In the genomic region with DNA sequence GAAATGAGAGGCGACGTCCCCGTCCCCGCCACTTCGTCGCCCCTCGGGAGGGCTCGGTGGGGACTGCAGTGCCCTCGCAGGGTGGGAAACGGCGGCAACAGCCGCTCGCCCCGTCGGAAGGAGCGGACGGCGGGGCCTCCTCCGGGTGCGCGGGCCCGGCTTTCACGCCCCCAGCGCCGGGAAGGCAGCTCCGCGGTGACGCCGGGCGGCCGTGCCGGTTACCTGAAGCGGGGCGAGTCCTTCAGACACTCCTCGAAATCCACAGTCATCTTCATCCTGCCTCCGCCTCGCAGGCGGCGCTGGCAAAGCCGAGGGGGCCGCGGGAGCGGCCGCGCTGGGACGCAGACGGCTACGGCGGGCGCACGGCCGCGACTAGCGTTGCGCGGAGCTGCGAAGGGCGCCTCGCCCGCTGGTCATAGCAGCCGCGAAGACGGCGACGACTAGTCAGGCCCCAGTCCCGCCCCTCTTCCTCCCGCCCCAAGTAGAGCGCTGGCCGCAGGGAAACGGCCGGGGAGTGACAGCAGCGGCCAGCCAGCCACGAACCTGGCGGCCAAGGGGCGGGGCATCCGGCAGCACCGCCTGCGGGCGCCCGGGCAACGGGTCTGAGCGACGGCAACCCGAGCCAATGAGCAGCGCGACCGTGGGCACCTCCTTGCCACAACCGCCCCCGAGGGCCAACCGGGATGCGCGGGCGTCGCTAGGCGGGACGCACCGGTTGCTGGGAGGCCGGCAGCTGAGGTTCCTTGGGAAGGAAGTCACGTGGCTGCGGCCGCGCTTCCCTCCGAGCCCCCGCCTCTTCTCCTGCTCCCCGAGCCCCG, we compare ENCODE assay signal across 1 cellular context.
A peak's percentile ranks its signal among the peaks of the same experiment; 100 is the strongest.
TF ChIP-seq lines count a peak whose summit lies in the region.

A gene with protein sequence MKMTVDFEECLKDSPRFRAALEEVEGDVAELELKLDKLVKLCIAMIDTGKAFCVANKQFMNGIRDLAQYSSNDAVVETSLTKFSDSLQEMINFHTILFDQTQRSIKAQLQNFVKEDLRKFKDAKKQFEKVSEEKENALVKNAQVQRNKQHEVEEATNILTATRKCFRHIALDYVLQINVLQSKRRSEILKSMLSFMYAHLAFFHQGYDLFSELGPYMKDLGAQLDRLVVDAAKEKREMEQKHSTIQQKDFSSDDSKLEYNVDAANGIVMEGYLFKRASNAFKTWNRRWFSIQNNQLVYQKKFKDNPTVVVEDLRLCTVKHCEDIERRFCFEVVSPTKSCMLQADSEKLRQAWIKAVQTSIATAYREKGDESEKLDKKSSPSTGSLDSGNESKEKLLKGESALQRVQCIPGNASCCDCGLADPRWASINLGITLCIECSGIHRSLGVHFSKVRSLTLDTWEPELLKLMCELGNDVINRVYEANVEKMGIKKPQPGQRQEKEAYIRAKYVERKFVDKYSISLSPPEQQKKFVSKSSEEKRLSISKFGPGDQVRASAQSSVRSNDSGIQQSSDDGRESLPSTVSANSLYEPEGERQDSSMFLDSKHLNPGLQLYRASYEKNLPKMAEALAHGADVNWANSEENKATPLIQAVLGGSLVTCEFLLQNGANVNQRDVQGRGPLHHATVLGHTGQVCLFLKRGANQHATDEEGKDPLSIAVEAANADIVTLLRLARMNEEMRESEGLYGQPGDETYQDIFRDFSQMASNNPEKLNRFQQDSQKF (minus strand): TSS at position 448 of the 818 bp plus-strand sequence. CDS start 173 bp downstream, at position 275.

TF ChIP-seq in H1, 55 proteins besides CTCF, POLR2A, EP300 and RAD21 (continues in another document):
- TF ChIP-seq HDAC2 (IDR thresholded peaks at IDR 0.05; ENCODE audit: borderline replicate concordance in 1 of 2, low read depth in 2 of 2, low read length in 2 of 2) (no peak; a peak in 1 of 4 replicates), RNF2 (IDR thresholded peaks at IDR 0.05; ENCODE audit: borderline replicate concordance, low read depth, low read length, missing control alignments, poor library complexity, severe bottlenecking) (no peak), MAFK (IDR thresholded peaks at IDR 0.05; ENCODE audit: low read depth, low read length) (no peak), TEAD4 (IDR thresholded peaks at IDR 0.05; ENCODE audit: low read depth, low read length) (no peak), HDAC6 (IDR thresholded peaks at IDR 0.05; ENCODE audit: low read depth, low read length) (no peak), KDM4A (IDR thresholded peaks at IDR 0.05; ENCODE audit: low read depth, low read length, severe bottlenecking) (peak; percentile 89), YY1 (IDR thresholded peaks at IDR 0.05; ENCODE audit: low read depth, low read length) (no peak), GABPA (IDR thresholded peaks at IDR 0.05; ENCODE audit: borderline replicate concordance, insufficient read depth, low read length) (no peak), CREB1 (IDR thresholded peaks at IDR 0.05) (peak; percentile 91), SAP30 (IDR thresholded peaks at IDR 0.05; ENCODE audit: insufficient read depth, insufficient replicate concordance, low read length) (no peak), TBP (IDR thresholded peaks at IDR 0.05; ENCODE audit: low read depth, low read length) (peak; percentile 26; the same call in 1 of the 2 replicates), JUN (IDR thresholded peaks at IDR 0.05; ENCODE audit: low read depth, low read length) (no peak), TAF1 (IDR thresholded peaks at IDR 0.05; ENCODE audit: low read depth, low read length) (peak; percentile 85), SIRT6 (IDR thresholded peaks at IDR 0.05; ENCODE audit: low read length) (no peak), SIN3A (conservative IDR thresholded peaks at IDR 0.05 in 1 of 2, IDR thresholded peaks at IDR 0.05 in 1 of 2; ENCODE audit: low read depth in 1 of 2, low read length in 2 of 2) (no peak), RFX5 (IDR thresholded peaks at IDR 0.05; ENCODE audit: borderline replicate concordance, low read depth, low read length) (no peak), CHD2 (IDR thresholded peaks at IDR 0.05; ENCODE audit: low read length) (peak; percentile 94), KDM1A (IDR thresholded peaks at IDR 0.05; ENCODE audit: borderline replicate concordance, low read length) (no peak), BRCA1 (IDR thresholded peaks at IDR 0.05; ENCODE audit: low read depth, low read length) (no peak), KDM5A (IDR thresholded peaks at IDR 0.05; ENCODE audit: low read length) (no peak), EZH2 (IDR thresholded peaks at IDR 0.05; ENCODE audit: low read depth, low read length, severe bottlenecking) (no peak), GTF2F1 (IDR thresholded peaks at IDR 0.05; ENCODE audit: borderline replicate concordance, low read depth, low read length) (no peak), BCL11A (IDR thresholded peaks at IDR 0.05; ENCODE audit: low read depth in 2 of 2, low read length in 2 of 2) (no peak), TCF12 (IDR thresholded peaks at IDR 0.05; ENCODE audit: low read depth, low read length) (no peak), SP1 (IDR thresholded peaks at IDR 0.05; ENCODE audit: low read depth, low read length) (peak; percentile 98), RBBP5 (IDR thresholded peaks at IDR 0.05; ENCODE audit: borderline replicate concordance, low read depth, low read length) (peak; percentile 87), TAF7 (optimal IDR thresholded peaks at IDR 0.05; ENCODE audit: borderline replicate concordance, low read depth, low read length) (peak; percentile 67), BACH1 (IDR thresholded peaks at IDR 0.05; ENCODE audit: low read length) (no peak), CBX8 (IDR thresholded peaks at IDR 0.05; ENCODE audit: borderline replicate concordance, low read depth, low read length) (no peak), CHD1 (IDR thresholded peaks at IDR 0.05; ENCODE audit: low read depth, low read length) (no peak), SIX5 (IDR thresholded peaks at IDR 0.05; ENCODE audit: low read depth, low read length) (no peak), CBX5 (IDR thresholded peaks at IDR 0.05; ENCODE audit: low read depth, low read length) (no peak), ZNF274 (IDR thresholded peaks at IDR 0.05; ENCODE audit: borderline replicate concordance, extremely low read depth, low read length) (no peak), SP2 (IDR thresholded peaks at IDR 0.05; ENCODE audit: low read length) (peak; percentile 94), POLR2AphosphoS5 (IDR thresholded peaks at IDR 0.05; ENCODE audit: low read depth, low read length) (peak; percentile 61), ASH2L (IDR thresholded peaks at IDR 0.05; ENCODE audit: low read length) (peak; percentile 82), NRF1 (IDR thresholded peaks at IDR 0.05; ENCODE audit: low read depth, low read length) (no peak), CEBPB (IDR thresholded peaks at IDR 0.05; ENCODE audit: low read depth, low read length) (no peak), JUND (IDR thresholded peaks at IDR 0.05; ENCODE audit: low read length) (no peak), SRF (IDR thresholded peaks at IDR 0.05; ENCODE audit: low read depth, low read length) (no peak), NANOG (IDR thresholded peaks at IDR 0.05; ENCODE audit: insufficient read depth, low read depth, low read length, poor library complexity, severe bottlenecking) (no peak)
- TF ChIP-seq, protein P1, sequence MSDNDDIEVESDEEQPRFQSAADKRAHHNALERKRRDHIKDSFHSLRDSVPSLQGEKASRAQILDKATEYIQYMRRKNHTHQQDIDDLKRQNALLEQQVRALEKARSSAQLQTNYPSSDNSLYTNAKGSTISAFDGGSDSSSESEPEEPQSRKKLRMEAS (IDR thresholded peaks at IDR 0.05) = peak; percentile 56
- TF ChIP-seq, protein P2, sequence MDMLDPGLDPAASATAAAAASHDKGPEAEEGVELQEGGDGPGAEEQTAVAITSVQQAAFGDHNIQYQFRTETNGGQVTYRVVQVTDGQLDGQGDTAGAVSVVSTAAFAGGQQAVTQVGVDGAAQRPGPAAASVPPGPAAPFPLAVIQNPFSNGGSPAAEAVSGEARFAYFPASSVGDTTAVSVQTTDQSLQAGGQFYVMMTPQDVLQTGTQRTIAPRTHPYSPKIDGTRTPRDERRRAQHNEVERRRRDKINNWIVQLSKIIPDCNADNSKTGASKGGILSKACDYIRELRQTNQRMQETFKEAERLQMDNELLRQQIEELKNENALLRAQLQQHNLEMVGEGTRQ (IDR thresholded peaks at IDR 0.05; ENCODE audit: low read length) = peak; percentile 89
- TF ChIP-seq, protein P3, sequence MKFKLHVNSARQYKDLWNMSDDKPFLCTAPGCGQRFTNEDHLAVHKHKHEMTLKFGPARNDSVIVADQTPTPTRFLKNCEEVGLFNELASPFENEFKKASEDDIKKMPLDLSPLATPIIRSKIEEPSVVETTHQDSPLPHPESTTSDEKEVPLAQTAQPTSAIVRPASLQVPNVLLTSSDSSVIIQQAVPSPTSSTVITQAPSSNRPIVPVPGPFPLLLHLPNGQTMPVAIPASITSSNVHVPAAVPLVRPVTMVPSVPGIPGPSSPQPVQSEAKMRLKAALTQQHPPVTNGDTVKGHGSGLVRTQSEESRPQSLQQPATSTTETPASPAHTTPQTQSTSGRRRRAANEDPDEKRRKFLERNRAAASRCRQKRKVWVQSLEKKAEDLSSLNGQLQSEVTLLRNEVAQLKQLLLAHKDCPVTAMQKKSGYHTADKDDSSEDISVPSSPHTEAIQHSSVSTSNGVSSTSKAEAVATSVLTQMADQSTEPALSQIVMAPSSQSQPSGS (IDR thresholded peaks at IDR 0.05; ENCODE audit: low read length) = no peak
- TF ChIP-seq, protein P4, sequence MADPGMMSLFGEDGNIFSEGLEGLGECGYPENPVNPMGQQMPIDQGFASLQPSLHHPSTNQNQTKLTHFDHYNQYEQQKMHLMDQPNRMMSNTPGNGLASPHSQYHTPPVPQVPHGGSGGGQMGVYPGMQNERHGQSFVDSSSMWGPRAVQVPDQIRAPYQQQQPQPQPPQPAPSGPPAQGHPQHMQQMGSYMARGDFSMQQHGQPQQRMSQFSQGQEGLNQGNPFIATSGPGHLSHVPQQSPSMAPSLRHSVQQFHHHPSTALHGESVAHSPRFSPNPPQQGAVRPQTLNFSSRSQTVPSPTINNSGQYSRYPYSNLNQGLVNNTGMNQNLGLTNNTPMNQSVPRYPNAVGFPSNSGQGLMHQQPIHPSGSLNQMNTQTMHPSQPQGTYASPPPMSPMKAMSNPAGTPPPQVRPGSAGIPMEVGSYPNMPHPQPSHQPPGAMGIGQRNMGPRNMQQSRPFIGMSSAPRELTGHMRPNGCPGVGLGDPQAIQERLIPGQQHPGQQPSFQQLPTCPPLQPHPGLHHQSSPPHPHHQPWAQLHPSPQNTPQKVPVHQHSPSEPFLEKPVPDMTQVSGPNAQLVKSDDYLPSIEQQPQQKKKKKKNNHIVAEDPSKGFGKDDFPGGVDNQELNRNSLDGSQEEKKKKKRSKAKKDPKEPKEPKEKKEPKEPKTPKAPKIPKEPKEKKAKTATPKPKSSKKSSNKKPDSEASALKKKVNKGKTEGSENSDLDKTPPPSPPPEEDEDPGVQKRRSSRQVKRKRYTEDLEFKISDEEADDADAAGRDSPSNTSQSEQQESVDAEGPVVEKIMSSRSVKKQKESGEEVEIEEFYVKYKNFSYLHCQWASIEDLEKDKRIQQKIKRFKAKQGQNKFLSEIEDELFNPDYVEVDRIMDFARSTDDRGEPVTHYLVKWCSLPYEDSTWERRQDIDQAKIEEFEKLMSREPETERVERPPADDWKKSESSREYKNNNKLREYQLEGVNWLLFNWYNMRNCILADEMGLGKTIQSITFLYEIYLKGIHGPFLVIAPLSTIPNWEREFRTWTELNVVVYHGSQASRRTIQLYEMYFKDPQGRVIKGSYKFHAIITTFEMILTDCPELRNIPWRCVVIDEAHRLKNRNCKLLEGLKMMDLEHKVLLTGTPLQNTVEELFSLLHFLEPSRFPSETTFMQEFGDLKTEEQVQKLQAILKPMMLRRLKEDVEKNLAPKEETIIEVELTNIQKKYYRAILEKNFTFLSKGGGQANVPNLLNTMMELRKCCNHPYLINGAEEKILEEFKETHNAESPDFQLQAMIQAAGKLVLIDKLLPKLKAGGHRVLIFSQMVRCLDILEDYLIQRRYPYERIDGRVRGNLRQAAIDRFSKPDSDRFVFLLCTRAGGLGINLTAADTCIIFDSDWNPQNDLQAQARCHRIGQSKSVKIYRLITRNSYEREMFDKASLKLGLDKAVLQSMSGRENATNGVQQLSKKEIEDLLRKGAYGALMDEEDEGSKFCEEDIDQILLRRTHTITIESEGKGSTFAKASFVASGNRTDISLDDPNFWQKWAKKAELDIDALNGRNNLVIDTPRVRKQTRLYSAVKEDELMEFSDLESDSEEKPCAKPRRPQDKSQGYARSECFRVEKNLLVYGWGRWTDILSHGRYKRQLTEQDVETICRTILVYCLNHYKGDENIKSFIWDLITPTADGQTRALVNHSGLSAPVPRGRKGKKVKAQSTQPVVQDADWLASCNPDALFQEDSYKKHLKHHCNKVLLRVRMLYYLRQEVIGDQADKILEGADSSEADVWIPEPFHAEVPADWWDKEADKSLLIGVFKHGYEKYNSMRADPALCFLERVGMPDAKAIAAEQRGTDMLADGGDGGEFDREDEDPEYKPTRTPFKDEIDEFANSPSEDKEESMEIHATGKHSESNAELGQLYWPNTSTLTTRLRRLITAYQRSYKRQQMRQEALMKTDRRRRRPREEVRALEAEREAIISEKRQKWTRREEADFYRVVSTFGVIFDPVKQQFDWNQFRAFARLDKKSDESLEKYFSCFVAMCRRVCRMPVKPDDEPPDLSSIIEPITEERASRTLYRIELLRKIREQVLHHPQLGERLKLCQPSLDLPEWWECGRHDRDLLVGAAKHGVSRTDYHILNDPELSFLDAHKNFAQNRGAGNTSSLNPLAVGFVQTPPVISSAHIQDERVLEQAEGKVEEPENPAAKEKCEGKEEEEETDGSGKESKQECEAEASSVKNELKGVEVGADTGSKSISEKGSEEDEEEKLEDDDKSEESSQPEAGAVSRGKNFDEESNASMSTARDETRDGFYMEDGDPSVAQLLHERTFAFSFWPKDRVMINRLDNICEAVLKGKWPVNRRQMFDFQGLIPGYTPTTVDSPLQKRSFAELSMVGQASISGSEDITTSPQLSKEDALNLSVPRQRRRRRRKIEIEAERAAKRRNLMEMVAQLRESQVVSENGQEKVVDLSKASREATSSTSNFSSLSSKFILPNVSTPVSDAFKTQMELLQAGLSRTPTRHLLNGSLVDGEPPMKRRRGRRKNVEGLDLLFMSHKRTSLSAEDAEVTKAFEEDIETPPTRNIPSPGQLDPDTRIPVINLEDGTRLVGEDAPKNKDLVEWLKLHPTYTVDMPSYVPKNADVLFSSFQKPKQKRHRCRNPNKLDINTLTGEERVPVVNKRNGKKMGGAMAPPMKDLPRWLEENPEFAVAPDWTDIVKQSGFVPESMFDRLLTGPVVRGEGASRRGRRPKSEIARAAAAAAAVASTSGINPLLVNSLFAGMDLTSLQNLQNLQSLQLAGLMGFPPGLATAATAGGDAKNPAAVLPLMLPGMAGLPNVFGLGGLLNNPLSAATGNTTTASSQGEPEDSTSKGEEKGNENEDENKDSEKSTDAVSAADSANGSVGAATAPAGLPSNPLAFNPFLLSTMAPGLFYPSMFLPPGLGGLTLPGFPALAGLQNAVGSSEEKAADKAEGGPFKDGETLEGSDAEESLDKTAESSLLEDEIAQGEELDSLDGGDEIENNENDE (IDR thresholded peaks at IDR 0.05; ENCODE audit: insufficient replicate concordance, low read length) = no peak
- TF ChIP-seq, protein P5, sequence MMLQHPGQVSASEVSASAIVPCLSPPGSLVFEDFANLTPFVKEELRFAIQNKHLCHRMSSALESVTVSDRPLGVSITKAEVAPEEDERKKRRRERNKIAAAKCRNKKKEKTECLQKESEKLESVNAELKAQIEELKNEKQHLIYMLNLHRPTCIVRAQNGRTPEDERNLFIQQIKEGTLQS (IDR thresholded peaks at IDR 0.05; ENCODE audit: insufficient read depth, low read depth, low read length) = peak; percentile 63; the same call in 1 of the 2 replicates
- TF ChIP-seq, protein P6, sequence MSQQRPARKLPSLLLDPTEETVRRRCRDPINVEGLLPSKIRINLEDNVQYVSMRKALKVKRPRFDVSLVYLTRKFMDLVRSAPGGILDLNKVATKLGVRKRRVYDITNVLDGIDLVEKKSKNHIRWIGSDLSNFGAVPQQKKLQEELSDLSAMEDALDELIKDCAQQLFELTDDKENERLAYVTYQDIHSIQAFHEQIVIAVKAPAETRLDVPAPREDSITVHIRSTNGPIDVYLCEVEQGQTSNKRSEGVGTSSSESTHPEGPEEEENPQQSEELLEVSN (IDR thresholded peaks at IDR 0.05) = peak; percentile 64
